9 cellular contexts compared by ENCODE assay signal in the genomic region with DNA sequence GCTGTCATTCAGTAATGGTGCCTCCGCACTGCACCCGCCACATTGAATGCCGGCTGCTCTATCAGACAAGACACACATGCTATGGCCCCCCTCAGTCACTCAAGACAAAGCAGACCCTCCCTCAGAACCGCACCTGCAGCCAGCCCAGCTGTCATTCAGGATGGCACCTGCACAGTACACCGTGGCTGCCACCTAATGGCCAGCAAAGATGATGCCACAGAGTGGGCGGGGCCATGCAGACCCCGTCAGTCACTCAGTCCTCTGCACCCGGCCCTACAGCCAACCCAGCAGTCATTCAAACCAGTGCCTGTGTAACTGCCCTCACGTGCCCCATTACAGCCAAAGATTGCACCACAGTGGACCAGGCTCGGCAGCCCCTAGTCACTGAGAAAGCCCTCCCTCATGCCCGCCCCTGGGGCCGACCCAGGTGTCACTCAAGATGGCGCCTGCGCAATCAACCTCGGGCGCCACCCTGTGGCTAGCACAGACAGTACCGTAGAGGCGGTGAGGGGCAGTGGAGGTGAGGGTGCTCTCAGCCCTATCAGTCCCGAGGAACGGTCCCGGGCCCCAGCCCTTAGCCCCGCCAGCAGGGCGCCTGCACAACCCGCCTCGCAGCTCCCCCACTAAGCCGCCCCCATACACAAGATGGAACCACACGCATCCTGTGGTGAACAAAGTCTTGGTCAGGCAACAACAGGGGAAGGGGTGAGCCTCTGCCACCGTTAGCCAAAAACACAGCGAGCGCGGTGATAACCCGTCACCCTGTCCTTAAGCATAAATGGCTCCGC. TPM values are rescaled to one million over a fixed set of nuclear protein-coding genes. Genes with fewer than 3 reads are reported as not detected.
DNase-seq lines count a peak whose midpoint lies in the region; ATAC-seq and TF ChIP-seq lines count a peak whose summit lies in the region.
"Had no signal": no experiment of that assay in that cellular context is flagged by ENCODE, and none has a peak within 500 bp of the region (broad histone marks: within the 10 kb centered on the region; RNA-seq: fewer than 3 reads in every experiment).

No MANE protein-coding gene starts in this region.

- TF ChIP-seq POLR2A in GM18526 (IDR thresholded peaks at IDR 0.05; ENCODE audit: extremely low read depth, insufficient read length) (peak; percentile 25), adrenal gland (IDR thresholded peaks at IDR 0.05) (peak; percentile 28 to 59)

- no peaks in the 10 kb centered on the region for H3K27me3 ChIP-seq in adrenal gland

- H3K27ac ChIP-seq in adrenal gland, result peak overlapping the region in 4 of 5 donors; percentile 70 to 94 (median 82)

- H3K4me1 ChIP-seq in adrenal gland (replicated peaks in 1 of 2), result peaks cover 0 to 16% of the 10 kb centered on the region in 2 donors

- ATAC-seq in GM19035 (IDR thresholded peaks at IDR 0.05; ENCODE audit: unreplicated experiment) (no peak), HG02642 (IDR thresholded peaks at IDR 0.05; ENCODE audit: poor library complexity, unreplicated experiment) (no peak)

- 38 to 45% (median 40%) methylated on average over 21 to 33 of the region's 33 CpGs for WGBS in adrenal gland, 4 donors

- H3K36me3 ChIP-seq in adrenal gland (replicated peaks in 1 of 2), result no peaks in the 10 kb centered on the region

- no peaks in the 10 kb centered on the region for H3K9me3 ChIP-seq in adrenal gland (replicated peaks in 1 of 3)

- H3K4me3 ChIP-seq in adrenal gland, result peak overlapping the region in 3 of 4 donors; percentile 45 to 66 (median 47)
- H3K4me3 ChIP-seq in skeletal muscle cell (ENCODE audit: low read depth, low read length), result peak overlapping the region; percentile 42

- TF ChIP-seq CTCF in adrenal gland (IDR thresholded peaks at IDR 0.05), result peak; percentile 30 to 64 (median 50)

- intact Hi-C loops in adrenal gland (cut with DNase I), result no loop called here

- DNase-seq in adrenal gland (peak; percentile 70 to 85 (median 79)), hypothalamus (lab: John Stamatoyannopoulos, UW) (peak in 50 of 51 donors; percentile 30 to 93 (median 79)), skeletal muscle cell (ENCODE audit: low read depth) (no peak), activated T-cell treated with anti-CD3 and anti-CD28 coated beads for 4 hours (no peak), 8988T (no peak)
- DNase-seq: NK-92 treated with Interleukin-12 subunit alpha and Interleukin-12 subunit beta, amount 100 ng/mL, for 24 hours had no signal

RNA-seq across cellular contexts. Expression of a gene that starts 2.4 kb away (rescaled TPM):
- 100 to 1,000 TPM; 114 to 514 (median 235) TPM for total RNA-seq in adrenal gland
- polyA plus RNA-seq in adrenal gland, result 100 to 1,000 TPM in 1 of 3 donors, 10 to 100 TPM in 2; 17.3 to 511 (median 49.1) TPM

RNA-seq across cellular contexts. Expression of a gene that starts 2.4 kb away (rescaled TPM):
- 10 to 100 TPM in 2 of 8 donors, 1 to 10 TPM in 6; 1.7 to 19.6 (median 5.0) TPM for total RNA-seq in adrenal gland
- polyA plus RNA-seq in adrenal gland, result 1 to 10 TPM in 2 of 3 donors, under 1 TPM in 1; 0.24 to 6.2 (median 1.4) TPM

Comparison
In these comparisons a context has a peak if more than half of its experiments do, and no peak if none do; other contexts are left out.
1. DNase-seq: peak in adrenal gland (7 of 7) and hypothalamus (50 of 51); none in skeletal muscle cell (single experiment), activated T-cell treated with anti-CD3 and anti-CD28 coated beads for 4 hours (single experiment) and 8988T (single experiment).